Comparison of ENCODE assay signal across 8 cellular contexts in genomic region chr15:52683585-52683984, GRCh38. TPM values are rescaled to one million over a fixed set of nuclear protein-coding genes. Genes with fewer than 3 reads are reported as not detected.
DNase-seq lines count a peak whose midpoint lies in the region; ATAC-seq, FAIRE-seq and TF ChIP-seq lines count a peak whose summit lies in the region.

No MANE protein-coding gene starts in this region.

- H3K23ac ChIP-seq in H9 (ENCODE audit: insufficient read length, low read depth, low read length): no peak overlapping the region

- in situ Hi-C loops in HepG2 (cut with HindIII; ENCODE audit: extremely low pct_ligation_motif_present, low pct_unique_long_range_greater_than_20kb): no loop called here

- H3K4me3 Mint-ChIP-seq in central memory CD8-positive, alpha-beta T cell: peak overlapping the region; percentile 23
- H3K4me3 Mint-ChIP-seq in H9: no peak overlapping the region
- no peak overlapping the region for H3K4me3 Mint-ChIP-seq in activated CD4-positive, alpha-beta memory T cell treated with anti-CD3 and anti-CD28 coated beads for 36 hours

- H3K27me3 ChIP-seq in H9 (ENCODE audit: insufficient read depth, low read length) (no peaks in the 10 kb centered on the region), HepG2 (ENCODE audit: control insufficient read depth in 1 of 2, insufficient read depth in 2 of 2, low read length in 2 of 2) (no peaks in the 10 kb centered on the region), foreskin keratinocyte (no peaks in the 10 kb centered on the region)

- H3K9ac ChIP-seq in H9 (ENCODE audit: extremely low read depth, insufficient read length, low read length) (no peak overlapping the region), HepG2 (ENCODE audit: insufficient read depth, low read depth, low read length) (no peak overlapping the region)

- no peak overlapping the region for H3T11ph ChIP-seq in H9 (ENCODE audit: low read length)

- H3K27ac ChIP-seq in H9 (ENCODE audit: insufficient read length, low read depth, low read length) (no peak overlapping the region), HepG2 (ENCODE audit: extremely low read length, insufficient read depth, low read length) (no peak overlapping the region), foreskin keratinocyte (no peak overlapping the region)

- no peaks in the 10 kb centered on the region for H3K27me3 Mint-ChIP-seq in central memory CD8-positive, alpha-beta T cell
- peaks cover 14% of the 10 kb centered on the region for H3K27me3 Mint-ChIP-seq in H9 (ENCODE audit: low read depth)
- H3K27me3 Mint-ChIP-seq in activated CD4-positive, alpha-beta memory T cell treated with anti-CD3 and anti-CD28 coated beads for 36 hours: no peaks in the 10 kb centered on the region

- no peak for DNase-seq in central memory CD8-positive, alpha-beta T cell (ENCODE audit: low spot score in 2 of 2)
- DNase-seq in H9: no peak
- no peak for DNase-seq in activated CD4-positive, alpha-beta memory T cell treated with anti-CD3 and anti-CD28 coated beads for 36 hours
- DNase-seq in HepG2 (ENCODE audit: low spot score): no peak
- no peak for DNase-seq in foreskin keratinocyte

- H2BK15ac ChIP-seq in H9 (ENCODE audit: low read depth, low read length): no peak overlapping the region

- POLR2A ChIA-PET in activated CD4-positive, alpha-beta memory T cell treated with anti-CD3 and anti-CD28 coated beads for 36 hours (lab: Charles Lee): interaction anchor here (0.5 to 0.7 kb wide), 2 partner anchors 21 to 125 kb away, joined by 3 read pairs; no protein-coding TSS in a partner anchor
- POLR2A ChIA-PET in HepG2 (lab: Yijun Ruan, JAX): no interaction called here

- no peak overlapping the region for H4K8ac ChIP-seq in H9 (replicated peaks; ENCODE audit: insufficient read length, low read depth, low read length)

- TF ChIP-seq CTCF in H9 (conservative IDR thresholded peaks at IDR 0.05): no peak
- TF ChIP-seq CTCF in HepG2 (CRISPR knock-in tag; IDR thresholded peaks at IDR 0.05): no peak
- TF ChIP-seq CTCF in foreskin keratinocyte (conservative IDR thresholded peaks at IDR 0.05): no peak

- CTCF ChIA-PET in activated CD4-positive, alpha-beta memory T cell treated with anti-CD3 and anti-CD28 coated beads for 36 hours (lab: Charles Lee): no interaction called here
- CTCF ChIA-PET in HepG2 (lab: Yijun Ruan, JAX; ENCODE audit: low intra/inter-chr PET ratio, low total read pairs): no interaction called here

- H4K91ac ChIP-seq in H9 (ENCODE audit: insufficient read length, low read depth, low read length): no peak overlapping the region

- no peak for TF ChIP-seq EP300 in HepG2 (IDR thresholded peaks at IDR 0.05; ENCODE audit: low read depth in 2 of 2, low read length in 2 of 2)
- no peak for TF ChIP-seq EP300 in HepG2 (CRISPR knock-in tag; IDR thresholded peaks at IDR 0.05; ENCODE audit: borderline replicate concordance)

- H3K14ac ChIP-seq in H9 (ENCODE audit: insufficient read depth, low read length): no peak overlapping the region

- peaks cover 2% of the 10 kb centered on the region for H3K23me2 ChIP-seq in H9 (ENCODE audit: insufficient read length, low read depth, low read length, poor library complexity, severe bottlenecking)

- H3K4ac ChIP-seq in H9 (ENCODE audit: low read depth, low read length): no peak overlapping the region

- H3K27ac Mint-ChIP-seq in central memory CD8-positive, alpha-beta T cell (ENCODE audit: low read depth): peak overlapping the region; percentile 85
- no peak overlapping the region for H3K27ac Mint-ChIP-seq in H9
- H3K27ac Mint-ChIP-seq in activated CD4-positive, alpha-beta memory T cell treated with anti-CD3 and anti-CD28 coated beads for 36 hours: no peak overlapping the region

- no peaks in the 10 kb centered on the region for H3K36me3 ChIP-seq in HepG2 (replicated peaks in 1 of 2; ENCODE audit: control insufficient read depth in 1 of 2, insufficient read depth in 2 of 2, low read length in 2 of 2)

- H4K5ac ChIP-seq in H9 (ENCODE audit: insufficient read length, low read depth, low read length): no peak overlapping the region

- H3K4me2 ChIP-seq in H9 (ENCODE audit: insufficient read depth, insufficient read length, low read length): no peak overlapping the region
- no peak overlapping the region for H3K4me2 ChIP-seq in HepG2 (ENCODE audit: low read depth, low read length)

- ATAC-seq in GM18508 (IDR thresholded peaks at IDR 0.05; ENCODE audit: insufficient read depth, unreplicated experiment) (peak; percentile 39), GM21576 (IDR thresholded peaks at IDR 0.05; ENCODE audit: unreplicated experiment) (peak; percentile 43), HG03565 (IDR thresholded peaks at IDR 0.05; ENCODE audit: unreplicated experiment) (peak; percentile 47), HepG2 (no peak), foreskin keratinocyte (no peak)
- ATAC-seq in central memory CD8-positive, alpha-beta T cell (replicated peaks; ENCODE audit: extremely low read depth, poor library complexity, severe bottlenecking): peak; percentile 38

- no peaks in the 10 kb centered on the region for H3K9me3 Mint-ChIP-seq in central memory CD8-positive, alpha-beta T cell
- no peaks in the 10 kb centered on the region for H3K9me3 Mint-ChIP-seq in H9
- H3K9me3 Mint-ChIP-seq in activated CD4-positive, alpha-beta memory T cell treated with anti-CD3 and anti-CD28 coated beads for 36 hours: no peaks in the 10 kb centered on the region

- peaks cover 34% of the 10 kb centered on the region for H3K4me1 Mint-ChIP-seq in central memory CD8-positive, alpha-beta T cell
- H3K4me1 Mint-ChIP-seq in H9: peaks cover 7 to 10% of the 10 kb centered on the region in 2 experiments
- H3K4me1 Mint-ChIP-seq in activated CD4-positive, alpha-beta memory T cell treated with anti-CD3 and anti-CD28 coated beads for 36 hours (ENCODE audit: low read depth): peaks cover 31% of the 10 kb centered on the region

- no CpG with 5 or more reads among the region's 1 CpG for WGBS in H9 (ENCODE audit: extremely low coverage, insufficient read length, low lambda C conversion rate)
- 75% methylated on average over 1 of the region's 1 CpG for WGBS in HepG2 (ENCODE audit: low lambda C conversion rate)

- H3K4me1 ChIP-seq in H9 (ENCODE audit: insufficient read depth, low read length) (peaks cover 3% of the 10 kb centered on the region; the same call in 1 of the 2 replicates), HepG2 (ENCODE audit: insufficient read depth, low read length) (no peaks in the 10 kb centered on the region), foreskin keratinocyte (no peaks in the 10 kb centered on the region)

- no peak for FAIRE-seq in HepG2 (lab: Jason Lieb, UNC)

- TF ChIP-seq RAD21 in HepG2 (CRISPR knock-in tag; IDR thresholded peaks at IDR 0.05): no peak

- H2AK5ac ChIP-seq in H9 (ENCODE audit: insufficient read length, low read length): no peak overlapping the region

- H2BK12ac ChIP-seq in H9 (ENCODE audit: insufficient read length, low read depth, low read length): no peak overlapping the region

- no peak overlapping the region for H3K56ac ChIP-seq in H9 (ENCODE audit: insufficient read length, low read depth, low read length)

- H3K79me1 ChIP-seq in H9 (ENCODE audit: insufficient read depth, low read depth, low read length, poor library complexity, severe bottlenecking): no peaks in the 10 kb centered on the region

- peaks cover 16% of the 10 kb centered on the region for H3K36me3 Mint-ChIP-seq in central memory CD8-positive, alpha-beta T cell (ENCODE audit: insufficient read depth)
- H3K36me3 Mint-ChIP-seq in H9 (ENCODE audit: insufficient read depth in 1 of 3, low read depth in 3 of 3): no peaks in the 10 kb centered on the region
- peaks cover 4% of the 10 kb centered on the region for H3K36me3 Mint-ChIP-seq in activated CD4-positive, alpha-beta memory T cell treated with anti-CD3 and anti-CD28 coated beads for 36 hours

- H2BK5ac ChIP-seq in H9 (ENCODE audit: insufficient read length, low read length): no peak overlapping the region

- no peak overlapping the region for H3K18ac ChIP-seq in H9 (ENCODE audit: insufficient read length, low read depth, low read length)

- no peaks in the 10 kb centered on the region for H4K20me1 ChIP-seq in H9 (ENCODE audit: control insufficient read depth, insufficient read depth, insufficient read length)
- H4K20me1 ChIP-seq in HepG2 (ENCODE audit: insufficient read depth, low read length): no peaks in the 10 kb centered on the region

- intact Hi-C loops in activated CD4-positive, alpha-beta memory T cell treated with anti-CD3 and anti-CD28 coated beads for 36 hours (cut with micrococcal nuclease): loop anchor here (1.0 kb wide), 1 partner anchor 427 kb away; no protein-coding TSS in a partner anchor
- intact Hi-C loops in HepG2 (cut with micrococcal nuclease; ENCODE audit: unreplicated experiment): no loop called here

- H2BK120ac ChIP-seq in H9 (ENCODE audit: low read depth, low read length, poor library complexity, severe bottlenecking): no peak overlapping the region

- H3K79me2 ChIP-seq in H9 (ENCODE audit: insufficient read depth, low read length): no peaks in the 10 kb centered on the region
- no peaks in the 10 kb centered on the region for H3K79me2 ChIP-seq in HepG2 (ENCODE audit: insufficient read depth, low read length)

- BruUV-seq in HepG2 (replicated peaks; lab: Mats Ljungman, UMichigan): no TSS peak

- H2AFZ ChIP-seq in H9 (ENCODE audit: low read length) (no peak overlapping the region), HepG2 (ENCODE audit: low read length) (no peak overlapping the region)

- no peaks in the 10 kb centered on the region for H3K9me3 ChIP-seq in H9 (ENCODE audit: control insufficient read depth, low read depth, low read length)
- H3K9me3 ChIP-seq in HepG2 (ENCODE audit: low read length): no peaks in the 10 kb centered on the region

- no peak overlapping the region for H3K4me3 ChIP-seq in HepG2 (replicated peaks in 1 of 3; ENCODE audit: insufficient read depth in 1 of 3, low read depth in 2 of 3, low read length in 3 of 3)

- no peak overlapping the region for H2BK20ac ChIP-seq in H9 (ENCODE audit: low read depth, low read length, poor library complexity, severe bottlenecking)

- no peak for TF ChIP-seq POLR2A in HepG2 (IDR thresholded peaks at IDR 0.05; ENCODE audit: insufficient read depth in 1 of 2, low read depth in 2 of 2, low read length in 2 of 2)

RNA-seq across cellular contexts. Expression of gene ATOSA, which starts 4.4 kb away (rescaled TPM):
- total RNA-seq in H9 (2021) (3.3 and 5.8 TPM in 2 replicates), HepG2 (2016; rRNA removed; fragmentation: Illumina TruSeq; extraction: Trizol) (5.5 and 6.6 TPM in 2 replicates), foreskin keratinocyte (5.3 and 6.8 TPM in 2 replicates)
- total RNA-seq in activated CD4-positive, alpha-beta memory T cell treated with anti-CD3 and anti-CD28 coated beads for 36 hours: 10 to 100 TPM; 18.2 to 19.3 TPM
- total RNA-seq in HepG2 (2016; cell fraction: cytosol; rRNA removed; fragmentation: Illumina TruSeq; extraction: Trizol; ENCODE audit: low read depth): 2.3 and 2.7 TPM in 2 replicates
- total RNA-seq in HepG2 (2016; cell fraction: insoluble cytoplasmic fraction; rRNA removed; fragmentation: Illumina TruSeq; extraction: Trizol): 6.3 and 6.6 TPM in 2 replicates
- 2.8 and 3.8 TPM in 2 replicates for total RNA-seq in HepG2 (2016; cell fraction: membrane; rRNA removed; fragmentation: Illumina TruSeq; extraction: Trizol)
- total RNA-seq in HepG2 (2016; cell fraction: nucleus; rRNA removed; fragmentation: Illumina TruSeq; extraction: Trizol): 20.3 and 22.5 TPM in 2 replicates
- polyA plus RNA-seq in HepG2 (2011; rRNA removed) (15.2 and 16.3 TPM in 2 replicates), foreskin keratinocyte (3.3 and 3.4 TPM in 2 replicates)
- 2.8 and 6.1 TPM in 2 replicates for polyA plus RNA-seq in HepG2 (2011; cell fraction: cytosol; rRNA removed)
- polyA plus RNA-seq in HepG2 (2011; cell fraction: nucleus; rRNA removed): 26.4 and 35.0 TPM in 2 replicates
- 10.2 and 13.6 TPM in 2 replicates for polyA plus RNA-seq in HepG2 (2012)
- 0.59 and 0.75 TPM in 2 replicates for polyA plus RNA-seq in HepG2 (2016; cell fraction: cytosol; fragmentation: Illumina TruSeq; extraction: Trizol; ENCODE audit: low read depth)
- 6.0 TPM in 2 replicates for polyA plus RNA-seq in HepG2 (2016; cell fraction: insoluble cytoplasmic fraction; fragmentation: Illumina TruSeq; extraction: Trizol; ENCODE audit: low read depth)
- polyA plus RNA-seq in HepG2 (2016; cell fraction: membrane; fragmentation: Illumina TruSeq; extraction: Trizol; ENCODE audit: low read depth): 0.95 and 1.4 TPM in 2 replicates
- polyA plus RNA-seq in HepG2 (2016; cell fraction: nucleus; fragmentation: Illumina TruSeq; extraction: Trizol; ENCODE audit: insufficient read depth, low read depth): 28.7 and 35.9 TPM in 2 replicates
- 13.2 and 17.2 TPM in 2 replicates for polyA minus RNA-seq in HepG2 (2011; rRNA and poly(A)+ RNA removed; ENCODE audit: low replicate concordance)
- polyA minus RNA-seq in HepG2 (2011; cell fraction: cytosol; rRNA and poly(A)+ RNA removed): 5.5 and 12.6 TPM in 2 replicates
- 70.6 and 77.7 TPM in 2 replicates for polyA minus RNA-seq in HepG2 (2011; cell fraction: nucleus; rRNA and poly(A)+ RNA removed)

Comparison
In these comparisons a context has a peak if more than half of its experiments do, and no peak if none do; other contexts are left out.
1. ATAC-seq: peak in GM18508 (single experiment), GM21576 (single experiment), HG03565 (single experiment) and central memory CD8-positive, alpha-beta T cell (single experiment); none in HepG2 (single experiment) and foreskin keratinocyte (single experiment).